In genomic region chr6:131004387-131004755, GRCh38 we compare ENCODE assay signal across 17 cellular contexts.
"Had no signal": no experiment of that assay in that cellular context is flagged by ENCODE, and none has a peak within 500 bp of the region (broad histone marks: within the 10 kb centered on the region; RNA-seq: fewer than 3 reads in every experiment).

No MANE protein-coding gene starts in this region.

- H3K4me1 ChIP-seq: parathyroid adenoma had no signal

- H3K4me1 Mint-ChIP-seq: activated CD4-positive, alpha-beta T cell treated with anti-CD3 and anti-CD28 coated beads, Interleukin-2, amount 10 ng/mL, durations not matched to agents 7 days and 5 days; activated naive CD4-positive, alpha-beta T cell treated with anti-CD3 and anti-CD28 coated beads, Interleukin-2, amount 50 U/mL, for 24 hours; immature natural killer cell had no signal

- H3K9me3 ChIP-seq: vagina had no signal

- H3K27me3 ChIP-seq: tibial artery, vagina had no signal

- H3K27me3 Mint-ChIP-seq: activated CD4-positive, alpha-beta T cell treated with anti-CD3 and anti-CD28 coated beads, Interleukin-2, amount 10 ng/mL, durations not matched to agents 7 days and 5 days; activated naive CD4-positive, alpha-beta T cell treated with anti-CD3 and anti-CD28 coated beads, Interleukin-2, amount 50 U/mL, for 24 hours; memory B cell; stimulated activated naive B cell treated with anti-CD40 and anti-IgM and Interleukin-4, amounts not matched to agents 10 μg/mL and 1 μg/mL and 100 μg/mL, for 72 hours had no signal

- H3K4me3 Mint-ChIP-seq: activated CD4-positive, alpha-beta T cell treated with anti-CD3 and anti-CD28 coated beads, Interleukin-2, amount 10 ng/mL, durations not matched to agents 7 days and 5 days; activated CD8-positive, alpha-beta T cell treated with anti-CD3 and anti-CD28 coated beads, Interleukin-2, amount 10 ng/mL, durations not matched to agents 7 days and 5 days; activated naive CD4-positive, alpha-beta T cell treated with anti-CD3 and anti-CD28 coated beads, Interleukin-2, amount 50 U/mL, for 24 hours; activated T-cell treated with anti-CD3 and anti-CD28 coated beads, Interleukin-2, amount 50 U/mL, for 4 hours; immature natural killer cell; memory B cell; naive thymus-derived CD8-positive, alpha-beta T cell; stimulated activated naive B cell treated with anti-CD40 and anti-IgM and Interleukin-4, amounts not matched to agents 10 μg/mL and 1 μg/mL and 100 μg/mL, for 72 hours had no signal

- H3K27ac ChIP-seq: parathyroid adenoma, tibial artery, vagina had no signal

- H3K36me3 ChIP-seq: tibial artery, vagina had no signal

- DNase-seq: activated CD4-positive, alpha-beta T cell treated with anti-CD3 and anti-CD28 coated beads, Interleukin-2, amount 10 ng/mL, durations not matched to agents 7 days and 5 days; activated CD8-positive, alpha-beta memory T cell treated with anti-CD3 and anti-CD28 coated beads, Interleukin-2, amount 50 U/mL, for 4 hours; activated CD8-positive, alpha-beta T cell treated with anti-CD3 and anti-CD28 coated beads, Interleukin-2, amount 10 ng/mL, durations not matched to agents 7 days and 5 days; activated effector memory CD4-positive, alpha-beta T cell treated with Interleukin-2 at 50 U/mL for 16 hours; activated T-cell treated with anti-CD3 and anti-CD28 coated beads, Interleukin-2, amount 50 U/mL, for 4 hours; erythroblast; immature natural killer cell; kidney glomerular epithelial cell; naive thymus-derived CD8-positive, alpha-beta T cell; stimulated activated naive B cell treated with anti-CD40 and anti-IgM and Interleukin-4, amounts not matched to agents 10 μg/mL and 1 μg/mL and 100 μg/mL, for 72 hours; T1000; tibial artery had no signal

- H3K4me3 ChIP-seq: tibial artery, vagina had no signal

- ATAC-seq: activated CD4-positive, CD25-positive, alpha-beta regulatory T cell treated with anti-CD3 and anti-CD28 coated beads, Interleukin-2, amount 50 U/mL, for 24 hours; activated CD8-positive, alpha-beta T cell treated with anti-CD3 and anti-CD28 coated beads, Interleukin-2, amount 10 ng/mL, durations not matched to agents 7 days and 5 days; activated T-cell treated with anti-CD3 and anti-CD28 coated beads, Interleukin-2, amount 50 U/mL, for 4 hours; naive thymus-derived CD8-positive, alpha-beta T cell had no signal

- H3K27ac Mint-ChIP-seq: activated CD4-positive, alpha-beta T cell treated with anti-CD3 and anti-CD28 coated beads, Interleukin-2, amount 10 ng/mL, durations not matched to agents 7 days and 5 days; activated CD8-positive, alpha-beta T cell treated with anti-CD3 and anti-CD28 coated beads, Interleukin-2, amount 10 ng/mL, durations not matched to agents 7 days and 5 days; activated naive CD4-positive, alpha-beta T cell treated with anti-CD3 and anti-CD28 coated beads, Interleukin-2, amount 50 U/mL, for 24 hours; immature natural killer cell; memory B cell; naive thymus-derived CD8-positive, alpha-beta T cell had no signal

- H3K9ac ChIP-seq: parathyroid adenoma had no signal
